Comparison of ENCODE assay signal across 9 cellular contexts in the genomic region with DNA sequence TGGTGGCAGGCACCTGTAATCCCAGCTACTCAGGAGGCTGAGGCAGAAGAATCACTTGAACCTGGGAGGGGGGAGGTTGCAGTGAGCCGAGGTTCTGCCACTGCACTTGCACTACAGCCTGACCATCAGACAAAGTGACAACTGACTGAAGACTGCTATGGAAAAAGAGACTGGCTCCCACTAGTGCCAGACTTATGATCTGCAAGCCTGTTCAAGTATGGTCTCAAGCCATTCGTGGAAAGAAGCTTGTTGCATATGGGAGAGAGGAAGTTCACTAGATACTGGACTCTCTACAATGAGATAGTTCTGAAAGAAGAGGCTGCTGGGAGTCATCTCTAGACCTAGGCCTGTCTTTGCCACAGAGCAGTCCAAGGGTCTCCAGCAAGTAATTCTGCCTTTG. TPM values are rescaled to one million over a fixed set of nuclear protein-coding genes. Genes with fewer than 3 reads are reported as not detected.
A peak's percentile ranks its signal among the peaks of the same experiment; 100 is the strongest.
DNase-seq lines count a peak whose midpoint lies in the region; ATAC-seq and TF ChIP-seq lines count a peak whose summit lies in the region.
"Had no signal": no experiment of that assay in that cellular context is flagged by ENCODE, and none has a peak within 500 bp of the region (broad histone marks: within the 10 kb centered on the region; RNA-seq: fewer than 3 reads in every experiment).

No MANE protein-coding gene starts in this region.

- H2AFZ ChIP-seq in OCI-LY3 (ENCODE audit: low read depth, low read length) = no peak overlapping the region

- H3K9me3 ChIP-seq in OCI-LY3 (ENCODE audit: insufficient read depth, low read length) = no peaks in the 10 kb centered on the region
- no peaks in the 10 kb centered on the region for H3K9me3 ChIP-seq in tibial nerve

- TF ChIP-seq POLR2A in tibial nerve (IDR thresholded peaks at IDR 0.05) = no peak

- 44 to 53% methylated on average over 2 of the region's 2 CpGs for WGBS in tibial nerve, 2 donors

- peak; percentile 84 for ATAC-seq in GM18517 (IDR thresholded peaks at IDR 0.05; ENCODE audit: unreplicated experiment)
- peak; percentile 75 for ATAC-seq in HG03108 (IDR thresholded peaks at IDR 0.05; ENCODE audit: unreplicated experiment)
- ATAC-seq in natural killer cell = peak; percentile 44 to 71 (median 54)
- no peak for ATAC-seq in GM18520 (IDR thresholded peaks at IDR 0.05; ENCODE audit: unreplicated experiment)

- TF ChIP-seq CTCF in OCI-LY3 (IDR thresholded peaks at IDR 0.05; ENCODE audit: low read depth, low read length) (peak; percentile 39), natural killer cell (IDR thresholded peaks at IDR 0.05) (peak; percentile 27), tibial nerve (IDR thresholded peaks at IDR 0.05) (peak in 2 of 5 experiments; percentile 10 to 13)

- peak overlapping the region; percentile 70 for H3K4me3 Mint-ChIP-seq in natural killer cell
- H3K4me3 Mint-ChIP-seq: activated T-cell treated with anti-CD3 and anti-CD28 coated beads, Interleukin-2, amount 50 U/mL, for 4 hours had no signal

- intact Hi-C loops in natural killer cell (cut with micrococcal nuclease) = no loop called here

- H4K20me1 ChIP-seq in OCI-LY3 (ENCODE audit: insufficient read depth, low read length) = peaks cover 7% of the 10 kb centered on the region

- peaks cover 12% of the 10 kb centered on the region for H3K36me3 Mint-ChIP-seq in natural killer cell

- no peak for TF ChIP-seq EP300 in tibial nerve (IDR thresholded peaks at IDR 0.05)

- H3K4me1 ChIP-seq in OCI-LY3 (ENCODE audit: low read length) (peaks cover 13% of the 10 kb centered on the region), tibial nerve (no peaks in the 10 kb centered on the region)

- no peak overlapping the region for H3K9ac ChIP-seq in OCI-LY3 (ENCODE audit: low read length)

- peaks cover 22 to 26% of the 10 kb centered on the region in 2 donors for H3K4me1 Mint-ChIP-seq in natural killer cell

- peaks cover 14% of the 10 kb centered on the region for H3K79me2 ChIP-seq in OCI-LY3 (ENCODE audit: low read length)

- H3K36me3 ChIP-seq in OCI-LY3 (replicated peaks; ENCODE audit: low read depth, low read length) (peaks cover 29% of the 10 kb centered on the region), tibial nerve (peaks cover 0 to 79% (median under 1%) of the 10 kb centered on the region in 3 donors)

- no peak overlapping the region for H3K27ac ChIP-seq in OCI-LY3 (ENCODE audit: low read length)
- no peak overlapping the region for H3K27ac ChIP-seq in tibial nerve

- H3K27ac Mint-ChIP-seq in natural killer cell = peak overlapping the region; percentile 67 to 78

- no peak overlapping the region for H3K4me2 ChIP-seq in OCI-LY3 (ENCODE audit: low read length)

- DNase-seq in COR-L47 (lab: John Stamatoyannopoulos, UW) (peak; percentile 6), dermis microvascular lymphatic vessel endothelial cell (ENCODE audit: low read depth in 2 of 2) (peak; percentile 46 to 62), natural killer cell (no peak), tibial nerve (ENCODE audit: low spot score in 2 of 2) (no peak)
- DNase-seq: activated T-cell treated with anti-CD3 and anti-CD28 coated beads, Interleukin-2, amount 50 U/mL, for 4 hours had no signal

- H3K27me3 Mint-ChIP-seq in natural killer cell (ENCODE audit: low read depth in 2 of 2) = no peaks in the 10 kb centered on the region

- H3K9me3 Mint-ChIP-seq in natural killer cell = no peaks in the 10 kb centered on the region
- H3K9me3 Mint-ChIP-seq: activated T-cell treated with anti-CD3 and anti-CD28 coated beads, Interleukin-2, amount 50 U/mL, for 4 hours had no signal

- H3K27me3 ChIP-seq in OCI-LY3 (ENCODE audit: low read depth, low read length) (no peaks in the 10 kb centered on the region), tibial nerve (no peaks in the 10 kb centered on the region)

- H3K4me3 ChIP-seq in OCI-LY3 (ENCODE audit: low read length) (no peak overlapping the region), tibial nerve (no peak overlapping the region)

RNA-seq across cellular contexts. Expression of gene MDN1, which starts 26.7 kb away (rescaled TPM):
- total RNA-seq in dermis microvascular lymphatic vessel endothelial cell = 19.2 and 19.8 TPM in 2 replicates
- total RNA-seq in natural killer cell = 10 to 100 TPM; 38.0 to 43.3 (median 41.4) TPM
- 10 to 100 TPM; 29.4 to 46.2 (median 39.8) TPM for total RNA-seq in tibial nerve

RNA-seq across cellular contexts. Expression of gene CASP8AP2, which starts 36.8 kb away (rescaled TPM):
- total RNA-seq in dermis microvascular lymphatic vessel endothelial cell = 8.7 and 10.0 TPM in 2 replicates
- 10 to 100 TPM; 24.3 to 31.8 (median 25.4) TPM for total RNA-seq in natural killer cell
- 10 to 100 TPM; 17.4 to 21.4 (median 18.9) TPM for total RNA-seq in tibial nerve

Comparison
In these comparisons a context has a peak if more than half of its experiments do, and no peak if none do; other contexts are left out.
1. DNase-seq: peak in COR-L47 (single experiment) and dermis microvascular lymphatic vessel endothelial cell (2 of 2); none in natural killer cell (single experiment) and tibial nerve (0 of 2).